Comparison of ENCODE assay signal across 9 cellular contexts in the genomic region with DNA sequence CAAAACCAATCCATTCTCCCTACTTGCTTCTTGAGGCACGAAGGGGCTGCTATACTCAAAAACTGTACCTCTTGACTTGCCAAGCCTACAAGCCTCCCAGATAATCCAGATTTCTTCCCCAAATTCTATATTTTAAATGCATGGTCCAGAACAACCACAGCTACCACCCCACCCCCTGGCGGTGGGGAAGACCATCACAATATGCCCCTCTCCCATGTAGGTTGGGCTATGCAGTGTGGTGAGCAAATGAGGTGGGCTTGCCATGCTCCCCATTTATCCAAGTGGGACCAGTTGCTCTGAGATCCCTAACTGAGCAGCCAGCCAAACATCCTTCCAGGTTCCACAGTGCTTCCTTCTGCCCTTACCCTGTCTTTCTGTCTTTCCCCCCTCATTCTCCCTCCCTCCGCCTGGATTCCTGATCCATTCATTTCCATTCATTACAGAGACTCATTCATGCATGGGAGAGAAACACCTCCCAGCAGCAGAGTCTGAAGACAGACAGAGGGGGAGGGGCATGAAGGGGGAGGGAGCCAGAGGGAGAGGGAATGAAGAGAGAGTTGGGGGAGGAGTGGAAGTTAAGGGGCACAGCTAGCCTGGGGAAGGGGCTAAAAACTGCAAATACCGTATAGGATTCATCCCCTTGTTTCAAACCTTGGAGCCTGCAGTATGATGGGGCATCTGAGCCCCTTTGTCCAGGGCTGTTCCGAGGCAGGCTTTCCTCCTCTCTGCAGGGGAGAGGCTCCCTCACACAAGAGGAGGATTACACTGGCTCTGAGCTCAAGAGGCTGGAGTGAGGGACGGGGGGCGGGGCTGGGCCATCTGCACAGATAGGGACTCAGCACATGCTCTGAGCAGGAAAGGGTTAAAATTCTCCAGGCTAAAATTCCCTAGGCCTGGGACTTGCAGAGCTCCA. TPM values are rescaled to one million over a fixed set of nuclear protein-coding genes. Genes with fewer than 3 reads are reported as not detected.
DNase-seq lines count a peak whose midpoint lies in the region; FAIRE-seq and TF ChIP-seq lines count a peak whose summit lies in the region.
"Had no signal": no experiment of that assay in that cellular context is flagged by ENCODE, and none has a peak within 500 bp of the region (broad histone marks: within the 10 kb centered on the region; RNA-seq: fewer than 3 reads in every experiment).

No MANE protein-coding gene starts in this region.

- FAIRE-seq in H54 (lab: Jason Lieb, UNC): no peak

- in situ Hi-C loops in G401 (cut with HindIII; ENCODE audit: low sequenced_read_pairs): no loop called here

- no peak for TF ChIP-seq POLR2A in H54 (IDR thresholded peaks at IDR 0.05; ENCODE audit: low read depth, low read length)

- peak; percentile 65 for DNase-seq in G401 (ENCODE audit: low spot score)
- DNase-seq in NCI-H82 (lab: John Stamatoyannopoulos, UW): peak; percentile 98
- DNase-seq in islet precursor cell: peak; percentile 88
- no peak for DNase-seq in hepatic stellate cell (ENCODE audit: low spot score)
- DNase-seq in H54 (ENCODE audit: insufficient read length, low spot score): no peak
- no peak for DNase-seq in A172 (ENCODE audit: low spot score)
- DNase-seq: activated CD8-positive, alpha-beta memory T cell treated with anti-CD3 and anti-CD28 coated beads, Interleukin-2, amount 50 U/mL, for 48 hours; left lung had no signal

RNA-seq across cellular contexts. Expression of gene ZNF219, which starts 4.4 kb away (rescaled TPM):
- total RNA-seq in G401 (2014; rRNA removed; shearing (Covaris generic)): 29.4 and 45.8 TPM in 2 replicates
- total RNA-seq in A172 (2014; rRNA removed; shearing (Covaris generic)): 5.9 and 12.0 TPM in 2 replicates

RNA-seq across cellular contexts. Expression of gene TMEM253, which starts 6.8 kb away (rescaled TPM):
- not detected in 2 replicates for total RNA-seq in G401 (2014; rRNA removed; shearing (Covaris generic))
- 0.17 TPM in 1 of 2 replicates, not detected in the other for total RNA-seq in A172 (2014; rRNA removed; shearing (Covaris generic))
- total RNA-seq: LHCN-M2 had no signal

RNA-seq across cellular contexts. Expression of gene ARHGEF40, which starts 23.9 kb away (rescaled TPM):
- total RNA-seq in G401 (2014; rRNA removed; shearing (Covaris generic)): 48.6 and 50.3 TPM in 2 replicates
- total RNA-seq in A172 (2014; rRNA removed; shearing (Covaris generic)): 19.8 and 21.2 TPM in 2 replicates

RNA-seq across cellular contexts. Expression of gene RNASE8, which starts 36.4 kb away (rescaled TPM):
- not detected in 2 replicates for total RNA-seq in G401 (2014; rRNA removed; shearing (Covaris generic))
- total RNA-seq in A172 (2014; rRNA removed; shearing (Covaris generic)): not detected in 2 replicates
- total RNA-seq: left lung, LHCN-M2 had no signal

RNA-seq across cellular contexts. Expression of gene RNASE7, which starts 51.9 kb away (rescaled TPM):
- total RNA-seq in G401 (2014; rRNA removed; shearing (Covaris generic)): not detected in 2 replicates
- not detected in 2 replicates for total RNA-seq in A172 (2014; rRNA removed; shearing (Covaris generic))
- total RNA-seq: left lung, LHCN-M2 had no signal

Comparison
In these comparisons a context has a peak if more than half of its experiments do, and no peak if none do; other contexts are left out.
1. DNase-seq: peak in G401 (single experiment), NCI-H82 (single experiment) and islet precursor cell (single experiment); none in hepatic stellate cell (single experiment), H54 (single experiment) and A172 (single experiment).